ENCODE assay signal across 7 cellular contexts in genomic region chr5:65961644-65962043, GRCh38. TPM values are rescaled to one million over a fixed set of nuclear protein-coding genes. Genes with fewer than 3 reads are reported as not detected.
DNase-seq lines count a peak whose midpoint lies in the region; ATAC-seq lines count a peak whose summit lies in the region.

No MANE protein-coding gene starts in this region.

- no peak overlapping the region for H2BK120ac ChIP-seq in trophoblast cell (ENCODE audit: insufficient read depth, low read length, poor library complexity)

- H3K27me3 ChIP-seq in trophoblast cell (ENCODE audit: insufficient read depth, low read length) = no peaks in the 10 kb centered on the region

- H3K23ac ChIP-seq in trophoblast cell (ENCODE audit: low read length) = no peak overlapping the region

- no peaks in the 10 kb centered on the region for H3K27me3 Mint-ChIP-seq in T-helper 17 cell

- H3K9me3 ChIP-seq in T-helper 17 cell (ENCODE audit: control insufficient read depth, low read length, poor library complexity, severe bottlenecking) (no peaks in the 10 kb centered on the region), trophoblast cell (ENCODE audit: insufficient read depth, low read depth, low read length) (no peaks in the 10 kb centered on the region)

- peak overlapping the region; percentile 56 for H3K27ac Mint-ChIP-seq in T-helper 17 cell

- H3K18ac ChIP-seq in trophoblast cell (ENCODE audit: low read length) = no peak overlapping the region

- no peaks in the 10 kb centered on the region for H3K79me1 ChIP-seq in trophoblast cell (ENCODE audit: low read length)

- no peak overlapping the region for H2BK5ac ChIP-seq in trophoblast cell (ENCODE audit: low read depth, low read length, poor library complexity)

- H3K4ac ChIP-seq in trophoblast cell (ENCODE audit: low read depth, low read length) = no peak overlapping the region

- peaks cover 4% of the 10 kb centered on the region for H3K79me2 ChIP-seq in trophoblast cell (ENCODE audit: control insufficient read depth, insufficient read depth, low read length, poor library complexity)

- H3K36me3 Mint-ChIP-seq in T-helper 17 cell (ENCODE audit: low read depth) = peaks cover 3% of the 10 kb centered on the region

- ATAC-seq in GM18867 (IDR thresholded peaks at IDR 0.05; ENCODE audit: unreplicated experiment) (peak; percentile 87), HG02642 (IDR thresholded peaks at IDR 0.05; ENCODE audit: poor library complexity, unreplicated experiment) (peak; percentile 93), T-helper 17 cell (peak; percentile 46), GM21367 (IDR thresholded peaks at IDR 0.05; ENCODE audit: unreplicated experiment) (no peak)

- DNase-seq in T-helper 17 cell (no peak), trophoblast cell (peak; percentile 5 to 46), NCI-H1417 treated with DMSO at 0.1 percent for 48 hours (lab: John Stamatoyannopoulos, UW) (no peak), GF-D8 (lab: John Stamatoyannopoulos, UW) (no peak)

- no peak overlapping the region for H3K4me2 ChIP-seq in trophoblast cell (ENCODE audit: low read length)

- H3K27ac ChIP-seq in trophoblast cell (ENCODE audit: low read depth, low read length) = no peak overlapping the region

- no peak overlapping the region for H2AFZ ChIP-seq in trophoblast cell (ENCODE audit: insufficient read depth, low read length, poor library complexity)

- H3K4me3 Mint-ChIP-seq in T-helper 17 cell = no peak overlapping the region

- no peak overlapping the region for H2BK12ac ChIP-seq in trophoblast cell (ENCODE audit: low read length)

- H3K4me1 ChIP-seq in trophoblast cell (ENCODE audit: control insufficient read depth in 1 of 2, insufficient read depth in 2 of 2, low read length in 2 of 2) = no peaks in the 10 kb centered on the region

- H3K4me3 ChIP-seq in trophoblast cell (ENCODE audit: low read depth, low read length) = no peak overlapping the region

- peaks cover 0 to 7% of the 10 kb centered on the region in 2 experiments for H3K36me3 ChIP-seq in trophoblast cell (ENCODE audit: control insufficient read depth in 1 of 2, insufficient read depth in 2 of 2, low read length in 2 of 2)

- H4K8ac ChIP-seq in trophoblast cell (ENCODE audit: low read depth, low read length) = no peak overlapping the region

- no peak overlapping the region for H3K14ac ChIP-seq in trophoblast cell (ENCODE audit: low read length)

- peaks cover 42% of the 10 kb centered on the region for H3K4me1 Mint-ChIP-seq in T-helper 17 cell

- no peak overlapping the region for H4K91ac ChIP-seq in trophoblast cell (ENCODE audit: low read depth, low read length)

- no peak overlapping the region for H4K12ac ChIP-seq in trophoblast cell (ENCODE audit: low read depth, low read length)

- no peak overlapping the region for H3K9ac ChIP-seq in trophoblast cell (ENCODE audit: low read length)

- no peak overlapping the region for H2AK5ac ChIP-seq in trophoblast cell (ENCODE audit: low read length)

RNA-seq across cellular contexts. Expression of gene ERBIN, which starts 35.3 kb away (rescaled TPM):
- 10 to 100 TPM; 96.2 to 98.6 TPM for total RNA-seq in T-helper 17 cell
- 71.3 and 77.6 TPM in 2 replicates for polyA plus RNA-seq in trophoblast cell (2013)

Comparison
In these comparisons a context has a peak if more than half of its experiments do, and no peak if none do; other contexts are left out.
1. DNase-seq: peak in trophoblast cell (2 of 2); none in T-helper 17 cell (0 of 3), NCI-H1417 treated with DMSO at 0.1 percent for 48 hours (single experiment) and GF-D8 (single experiment).